ENCODE assay signal across 13 cellular contexts in the genomic region with DNA sequence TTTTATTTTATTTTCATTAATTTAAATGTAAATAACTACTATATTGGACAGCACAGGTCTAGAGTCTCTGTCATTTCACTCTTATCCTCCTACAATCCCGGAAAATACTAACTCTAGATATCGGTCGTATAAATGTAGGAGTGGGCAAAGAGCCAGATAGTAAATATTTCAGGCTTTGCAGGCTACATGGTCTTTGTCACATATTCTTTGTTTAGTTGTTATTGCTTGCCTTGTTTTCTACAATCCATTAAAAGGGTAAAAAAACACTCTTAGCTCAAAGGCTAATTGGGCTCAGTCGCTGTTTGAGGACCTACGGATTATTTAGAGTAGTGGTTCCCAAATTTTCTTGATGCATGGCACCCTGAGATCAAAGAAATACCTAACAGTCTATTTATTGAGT. TPM values are rescaled to one million over a fixed set of nuclear protein-coding genes. Genes with fewer than 3 reads are reported as not detected.
A peak's percentile ranks its signal among the peaks of the same experiment; 100 is the strongest.
DNase-seq lines count a peak whose midpoint lies in the region; ATAC-seq and TF ChIP-seq lines count a peak whose summit lies in the region.
"Had no signal": no experiment of that assay in that cellular context is flagged by ENCODE, and none has a peak within 500 bp of the region (broad histone marks: within the 10 kb centered on the region; RNA-seq: fewer than 3 reads in every experiment).

No MANE protein-coding gene starts in this region.

- no peak overlapping the region for H2BK20ac ChIP-seq in IMR-90 (ENCODE audit: low read depth, low read length)

- TF ChIP-seq CTCF in IMR-90 (conservative IDR thresholded peaks at IDR 0.05; ENCODE audit: low read depth, low read length) (no peak), nephron progenitor cell (IDR thresholded peaks at IDR 0.05) (no peak)

- H3K4me1 Mint-ChIP-seq in T-helper 1 cell treated with Interleukin-12 subunit alpha and Interleukin-12 subunit beta and Interleukin-4 antibody, amounts not matched to agents 30 μg/mL and 1 μg/mL, for 36 hours (ENCODE audit: low read depth) = peaks cover 28% of the 10 kb centered on the region
- H3K4me1 Mint-ChIP-seq in nephron progenitor cell = peaks cover 20% of the 10 kb centered on the region

- H3K4me3 ChIP-seq in IMR-90 (ENCODE audit: insufficient read depth, low read depth, low read length) = no peak overlapping the region
- H3K4me3 ChIP-seq in SJCRH30 = peak overlapping the region; percentile 92
- H3K4me3 ChIP-seq in mesenchymal stem cell (ENCODE audit: insufficient read depth in 1 of 2, low read depth in 1 of 2, low read length in 2 of 2) = no peak overlapping the region
- H3K4me3 ChIP-seq: vagina had no signal

- H3K27me3 Mint-ChIP-seq in T-helper 1 cell treated with Interleukin-12 subunit alpha and Interleukin-12 subunit beta and Interleukin-4 antibody, amounts not matched to agents 30 μg/mL and 1 μg/mL, for 36 hours (ENCODE audit: low read depth) = no peaks in the 10 kb centered on the region
- H3K27me3 Mint-ChIP-seq in nephron progenitor cell (ENCODE audit: low read depth, poor library complexity) = peaks cover 3% of the 10 kb centered on the region

- H4K20me1 ChIP-seq in IMR-90 (ENCODE audit: insufficient read depth, low read length) = no peaks in the 10 kb centered on the region

- CTCF ChIA-PET in IMR-90 (lab: Yijun Ruan, JAX) = no interaction called here

- H3K36me3 Mint-ChIP-seq in T-helper 1 cell treated with Interleukin-12 subunit alpha and Interleukin-12 subunit beta and Interleukin-4 antibody, amounts not matched to agents 30 μg/mL and 1 μg/mL, for 36 hours (ENCODE audit: low read depth) = no peaks in the 10 kb centered on the region
- peaks cover 6% of the 10 kb centered on the region for H3K36me3 Mint-ChIP-seq in nephron progenitor cell (ENCODE audit: low read depth)

- TF ChIP-seq RAD21 in IMR-90 (IDR thresholded peaks at IDR 0.05; ENCODE audit: low read length) = no peak

- H3K36me3 ChIP-seq in IMR-90 (ENCODE audit: control insufficient read depth, insufficient read depth, low read length) (no peaks in the 10 kb centered on the region), SJCRH30 (no peaks in the 10 kb centered on the region), mesenchymal stem cell (ENCODE audit: control insufficient read depth in 1 of 2, insufficient read depth in 2 of 2, low read depth in 1 of 2, low read length in 2 of 2) (no peaks in the 10 kb centered on the region)
- H3K36me3 ChIP-seq: vagina had no signal

- H3K4ac ChIP-seq in IMR-90 (ENCODE audit: low read depth, low read length) (no peak overlapping the region), mesenchymal stem cell (ENCODE audit: low read depth in 1 of 2, low read length in 2 of 2) (no peak overlapping the region)

- H3K4me1 ChIP-seq in IMR-90 (ENCODE audit: control insufficient read depth, insufficient read depth, low read length) (no peaks in the 10 kb centered on the region), SJCRH30 (no peaks in the 10 kb centered on the region), mesenchymal stem cell (ENCODE audit: control insufficient read depth, insufficient read depth, low read depth, low read length) (peaks cover 2% of the 10 kb centered on the region)

- peak overlapping the region; percentile 17 for H3K4me3 Mint-ChIP-seq in T-helper 1 cell treated with Interleukin-12 subunit alpha and Interleukin-12 subunit beta and Interleukin-4 antibody, amounts not matched to agents 30 μg/mL and 1 μg/mL, for 36 hours
- peak overlapping the region; percentile 49 for H3K4me3 Mint-ChIP-seq in nephron progenitor cell

- H2AFZ ChIP-seq in IMR-90 (replicated peaks; ENCODE audit: low read length, poor library complexity) (no peak overlapping the region), mesenchymal stem cell (ENCODE audit: low read depth, low read length) (no peak overlapping the region)

- H3K27ac ChIP-seq in IMR-90 (ENCODE audit: insufficient read depth, low read length) (no peak overlapping the region), SJCRH30 (no peak overlapping the region), mesenchymal stem cell (ENCODE audit: low read length, poor library complexity, severe bottlenecking) (no peak overlapping the region)
- H3K27ac ChIP-seq: vagina had no signal

- no peaks in the 10 kb centered on the region for H3K9me3 Mint-ChIP-seq in T-helper 1 cell treated with Interleukin-12 subunit alpha and Interleukin-12 subunit beta and Interleukin-4 antibody, amounts not matched to agents 30 μg/mL and 1 μg/mL, for 36 hours
- no peaks in the 10 kb centered on the region for H3K9me3 Mint-ChIP-seq in nephron progenitor cell
- H3K9me3 Mint-ChIP-seq: activated naive CD8-positive, alpha-beta T cell treated with anti-CD3 and anti-CD28 coated beads, Interleukin-2, amount 50 U/mL, for 24 hours had no signal

- no peak overlapping the region for H2BK120ac ChIP-seq in IMR-90 (ENCODE audit: low read depth, low read length)
- no peak overlapping the region for H2BK120ac ChIP-seq in mesenchymal stem cell (ENCODE audit: low read depth, low read length)

- H3K18ac ChIP-seq in IMR-90 (ENCODE audit: low read depth, low read length) (no peak overlapping the region), mesenchymal stem cell (ENCODE audit: low read depth in 1 of 2, low read length in 2 of 2) (no peak overlapping the region)

- no peaks in the 10 kb centered on the region for H3K9me1 ChIP-seq in IMR-90 (ENCODE audit: insufficient read depth, low read length)

- H3K56ac ChIP-seq in IMR-90 (ENCODE audit: extremely low read depth, insufficient read depth, low read length) = no peak overlapping the region

- H4K5ac ChIP-seq in IMR-90 (ENCODE audit: low read depth, low read length) = no peak overlapping the region

- H2BK5ac ChIP-seq in IMR-90 (ENCODE audit: low read depth, low read length, poor library complexity, severe bottlenecking) (no peak overlapping the region), mesenchymal stem cell (ENCODE audit: low read depth, low read length, poor library complexity, severe bottlenecking) (no peak overlapping the region)

- H3K23ac ChIP-seq in IMR-90 (ENCODE audit: low read depth, low read length) (peak overlapping the region; percentile 78; the same call in 1 of the 2 replicates), mesenchymal stem cell (ENCODE audit: low read length in 2 of 2) (no peak overlapping the region)

- H3K4me2 ChIP-seq in IMR-90 (ENCODE audit: low read depth, low read length) = peak overlapping the region; percentile 53; the same call in 1 of the 2 replicates
- H3K4me2 ChIP-seq in mesenchymal stem cell (ENCODE audit: low read length, poor library complexity, severe bottlenecking) = no peak overlapping the region

- H3K79me1 ChIP-seq in IMR-90 (ENCODE audit: low read depth in 1 of 2, low read length in 2 of 2) (peaks cover 10 to 36% of the 10 kb centered on the region in 2 experiments; a peak in 3 of 4 replicates), mesenchymal stem cell (replicated peaks; ENCODE audit: low read length, poor library complexity, severe bottlenecking) (peaks cover 20% of the 10 kb centered on the region)

- no TSS peak for BruUV-seq in IMR-90 (replicated peaks; lab: Mats Ljungman, UMichigan)

- H3K27me3 ChIP-seq in IMR-90 (ENCODE audit: control insufficient read depth, insufficient read depth, low read length) (no peaks in the 10 kb centered on the region), SJCRH30 (no peaks in the 10 kb centered on the region), mesenchymal stem cell (ENCODE audit: control insufficient read depth in 1 of 2, insufficient read depth in 1 of 2, low read length in 2 of 2) (no peaks in the 10 kb centered on the region)
- H3K27me3 ChIP-seq: vagina had no signal

- no peak overlapping the region for H4K91ac ChIP-seq in IMR-90 (ENCODE audit: insufficient read depth, low read depth, low read length)
- no peak overlapping the region for H4K91ac ChIP-seq in mesenchymal stem cell (ENCODE audit: low read length)

- POLR2A ChIA-PET in IMR-90 (lab: Charles Lee; ENCODE audit: unreplicated experiment) = interaction anchor here (0.7 kb wide), 1 partner anchor 31 kb away, joined by 3 read pairs; a partner anchor contains a TSS

- WGBS in IMR-90 (ENCODE audit: extremely low coverage in 2 of 2, insufficient read length in 1 of 2), 2 experiments = no CpG with 5 or more reads among the region's 5 CpGs
- 100% methylated on average over 2 of the region's 5 CpGs for WGBS in mesenchymal stem cell

- H3K14ac ChIP-seq in IMR-90 (replicated peaks; ENCODE audit: low read depth, low read length) (0 out of 2 replicates have a peak overlapping the region, but pooled peaks have one; percentile 45), mesenchymal stem cell (ENCODE audit: low read length in 2 of 2) (no peak overlapping the region)

- no peak overlapping the region for H2AK9ac ChIP-seq in IMR-90 (replicated peaks; ENCODE audit: low read depth, low read length, poor library complexity)

- in situ Hi-C loops in IMR-90 (cut with MboI; ENCODE audit: low sequenced_read_pairs) = no loop called here

- DNase-seq in T-helper 1 cell = no peak
- DNase-seq in IMR-90 = no peak
- peak in 1 of 2 experiments; percentile 19 for DNase-seq in SJCRH30
- no peak for DNase-seq in nephron progenitor cell
- DNase-seq in mesenchymal stem cell = no peak
- DNase-seq: activated CD8-positive, alpha-beta memory T cell treated with anti-CD3 and anti-CD28 coated beads for 24 hours; activated naive CD8-positive, alpha-beta T cell treated with anti-CD3 and anti-CD28 coated beads, Interleukin-2, amount 50 U/mL, for 24 hours; glutamatergic neuron; left ventricle myocardium superior had no signal

- H4K8ac ChIP-seq in IMR-90 (ENCODE audit: low read depth in 2 of 2, low read length in 2 of 2) = peak overlapping the region in 1 of 2 experiments; percentile 60; a peak in 2 of 4 replicates
- H4K8ac ChIP-seq in mesenchymal stem cell (ENCODE audit: low read length) = no peak overlapping the region

- H3K9me3 ChIP-seq in IMR-90 (ENCODE audit: control insufficient read depth, insufficient read depth, low read length) (no peaks in the 10 kb centered on the region), SJCRH30 (replicated peaks) (no peaks in the 10 kb centered on the region), mesenchymal stem cell (ENCODE audit: control insufficient read depth, low read length) (no peaks in the 10 kb centered on the region)
- H3K9me3 ChIP-seq: vagina had no signal

- H3K9ac ChIP-seq in IMR-90 (ENCODE audit: low read depth, low read length) (no peak overlapping the region), mesenchymal stem cell (ENCODE audit: low read length) (no peak overlapping the region)

- H3K27ac Mint-ChIP-seq in T-helper 1 cell treated with Interleukin-12 subunit alpha and Interleukin-12 subunit beta and Interleukin-4 antibody, amounts not matched to agents 30 μg/mL and 1 μg/mL, for 36 hours = no peak overlapping the region
- no peak overlapping the region for H3K27ac Mint-ChIP-seq in nephron progenitor cell
- H3K27ac Mint-ChIP-seq: activated naive CD8-positive, alpha-beta T cell treated with anti-CD3 and anti-CD28 coated beads, Interleukin-2, amount 50 U/mL, for 24 hours had no signal

- H2AK5ac ChIP-seq in IMR-90 (ENCODE audit: low read depth, low read length) (no peak overlapping the region), mesenchymal stem cell (ENCODE audit: low read length, severe bottlenecking) (no peak overlapping the region)

- no peak overlapping the region for H2BK15ac ChIP-seq in IMR-90 (ENCODE audit: low read depth, low read length)
- H2BK15ac ChIP-seq in mesenchymal stem cell (ENCODE audit: low read depth, poor library complexity, severe bottlenecking) = no peak overlapping the region

- intact Hi-C loops in IMR-90 (cut with micrococcal nuclease) = loop anchor here (2.0 kb wide), 1 partner anchor 99 kb away; a partner anchor contains a TSS

- no peak for TF ChIP-seq POLR2A in IMR-90 (IDR thresholded peaks at IDR 0.05; ENCODE audit: low read depth, low read length)

- H2BK12ac ChIP-seq in mesenchymal stem cell (ENCODE audit: low read length in 2 of 2) = no peak overlapping the region

- no peak for ATAC-seq in IMR-90 (ENCODE audit: low read depth)
- no peak for ATAC-seq in GM19023 (IDR thresholded peaks at IDR 0.05; ENCODE audit: unreplicated experiment)
- no peak for ATAC-seq in HG03565 (IDR thresholded peaks at IDR 0.05; ENCODE audit: unreplicated experiment)
- ATAC-seq: activated naive CD8-positive, alpha-beta T cell treated with anti-CD3 and anti-CD28 coated beads, Interleukin-2, amount 50 U/mL, for 24 hours; left ventricle myocardium superior had no signal

- dilution Hi-C loops in IMR-90 (cut with HindIII; ENCODE audit: low sequenced_read_pairs, unreplicated experiment) = no loop called here

RNA-seq across cellular contexts. Expression of a gene that starts 1.7 kb away (rescaled TPM):
- 25.1 and 32.5 TPM in 2 replicates for total RNA-seq in IMR-90 (2012; rRNA removed)
- polyA plus RNA-seq in IMR-90 (2012; rRNA removed) = 2.2 and 3.1 TPM in 2 replicates
- polyA plus RNA-seq in IMR-90 (2012; cell fraction: cytosol; rRNA removed) = 0.26 and 0.31 TPM in 2 replicates
- polyA plus RNA-seq in IMR-90 (2012; cell fraction: nucleus; rRNA removed; ENCODE audit: low replicate concordance) = 0.39 and 3.3 TPM in 2 replicates
- 93.7 and 100 TPM in 2 replicates for total RNA-seq in SJCRH30 (2014; rRNA removed; shearing (Covaris generic))
- polyA plus RNA-seq in mesenchymal stem cell (2013, experiment 1 of 2) = 2.0 TPM
- polyA plus RNA-seq in mesenchymal stem cell (2013, experiment 2 of 2) = 1.6 TPM

RNA-seq across cellular contexts. Expression of a gene that starts 26.7 kb away (rescaled TPM):
- total RNA-seq in IMR-90 (2012; rRNA removed) = 11.9 and 13.4 TPM in 2 replicates
- 7.2 and 7.4 TPM in 2 replicates for polyA plus RNA-seq in IMR-90 (2012; rRNA removed)
- polyA plus RNA-seq in IMR-90 (2012; cell fraction: cytosol; rRNA removed) = 8.1 and 8.6 TPM in 2 replicates
- polyA plus RNA-seq in IMR-90 (2012; cell fraction: nucleus; rRNA removed; ENCODE audit: low replicate concordance) = 3.1 and 4.9 TPM in 2 replicates
- total RNA-seq in SJCRH30 (2014; rRNA removed; shearing (Covaris generic)) = 17.0 and 19.0 TPM in 2 replicates
- 4.9 TPM for polyA plus RNA-seq in mesenchymal stem cell (2013, experiment 1 of 2)
- 5.6 TPM for polyA plus RNA-seq in mesenchymal stem cell (2013, experiment 2 of 2)

RNA-seq across cellular contexts. Expression of a gene that starts 30.9 kb away (rescaled TPM):
- total RNA-seq in IMR-90 (2012; rRNA removed) = 13.3 and 15.1 TPM in 2 replicates
- 10.8 and 14.8 TPM in 2 replicates for polyA plus RNA-seq in IMR-90 (2012; rRNA removed)
- polyA plus RNA-seq in IMR-90 (2012; cell fraction: cytosol; rRNA removed) = 2.9 and 5.8 TPM in 2 replicates
- polyA plus RNA-seq in IMR-90 (2012; cell fraction: nucleus; rRNA removed; ENCODE audit: low replicate concordance) = 5.2 and 5.3 TPM in 2 replicates
- 15.3 and 16.8 TPM in 2 replicates for total RNA-seq in SJCRH30 (2014; rRNA removed; shearing (Covaris generic))
- polyA plus RNA-seq in mesenchymal stem cell (2013, experiment 1 of 2) = 26.2 TPM
- 27.6 TPM for polyA plus RNA-seq in mesenchymal stem cell (2013, experiment 2 of 2)
